Comparison of ENCODE assay signal across 8 cellular contexts in genomic region chr1:158203693-158204457, GRCh38. TPM values are rescaled to one million over a fixed set of nuclear protein-coding genes. Genes with fewer than 3 reads are reported as not detected.
DNase-seq lines count a peak whose midpoint lies in the region; ATAC-seq and TF ChIP-seq lines count a peak whose summit lies in the region.

No MANE protein-coding gene starts in this region.

- no peaks in the 10 kb centered on the region for H4K20me1 ChIP-seq in OCI-LY3 (ENCODE audit: insufficient read depth, low read length)

- DNase-seq in AG04449 (ENCODE audit: low read depth, low spot score) (peak; percentile 14), cerebellum (ENCODE audit: low spot score) (peak; percentile 15), lung microvascular endothelial cell (ENCODE audit: low read depth in 2 of 2) (peak; percentile 72 to 84), aorta (no peak)

- peak; percentile 54 for TF ChIP-seq CTCF in AG04449 (IDR thresholded peaks at IDR 0.05; ENCODE audit: insufficient read depth, low read length, missing control alignments)
- TF ChIP-seq CTCF in OCI-LY3 (IDR thresholded peaks at IDR 0.05; ENCODE audit: low read depth, low read length), result peak; percentile 98

- peak; percentile 73 for ATAC-seq in HG03378 (IDR thresholded peaks at IDR 0.05; ENCODE audit: unreplicated experiment)
- ATAC-seq in aorta (ENCODE audit: low FRiP score), result peak; percentile 83
- no peak for ATAC-seq in HG02571 (IDR thresholded peaks at IDR 0.05; ENCODE audit: unreplicated experiment)

- H3K36me3 ChIP-seq in ES-I3 (ENCODE audit: insufficient read depth, low read length) (no peaks in the 10 kb centered on the region), OCI-LY3 (replicated peaks; ENCODE audit: low read depth, low read length) (no peaks in the 10 kb centered on the region), aorta (ENCODE audit: control insufficient read depth in 1 of 2, insufficient read depth in 2 of 2, low read length in 1 of 2) (no peaks in the 10 kb centered on the region)

- intact Hi-C loops in aorta (cut with DNase I), result loop anchor here (5.0 to 10.0 kb wide), 4 partner anchors 323 to 871 kb away; partner anchors contain the start of gene AIM2 (in 1 of the 2)

- no peak overlapping the region for H3K4me3 ChIP-seq in AG04449 (ENCODE audit: low read depth, low read length)
- H3K4me3 ChIP-seq in OCI-LY3 (ENCODE audit: low read length), result peak overlapping the region; percentile 72
- no peak overlapping the region for H3K4me3 ChIP-seq in aorta (ENCODE audit: low read length in 2 of 2)

- H3K27me3 ChIP-seq in OCI-LY3 (ENCODE audit: low read depth, low read length), result no peaks in the 10 kb centered on the region
- H3K27me3 ChIP-seq in aorta (ENCODE audit: control insufficient read depth in 1 of 2, insufficient read depth in 2 of 2, low read length in 1 of 2), result no peaks in the 10 kb centered on the region

- H3K79me2 ChIP-seq in OCI-LY3 (ENCODE audit: low read length), result no peaks in the 10 kb centered on the region

- POLR2A ChIA-PET in AG04449 (lab: Yijun Ruan, JAX), result no interaction called here

- 9 to 13% methylated on average over 7 of the region's 7 CpGs for WGBS in aorta, 2 donors

- H2AFZ ChIP-seq in OCI-LY3 (ENCODE audit: low read depth, low read length), result peak overlapping the region; percentile 77

- H3K27ac ChIP-seq in OCI-LY3 (ENCODE audit: low read length) (no peak overlapping the region), aorta (ENCODE audit: low read depth in 1 of 2, low read length in 2 of 2) (no peak overlapping the region)

- H3K4me2 ChIP-seq in OCI-LY3 (ENCODE audit: low read length), result peak overlapping the region; percentile 80

- H3K4me1 ChIP-seq in ES-I3 (ENCODE audit: insufficient read depth, low read length), result peaks cover 3% of the 10 kb centered on the region; the same call in 1 of the 2 replicates
- H3K4me1 ChIP-seq in OCI-LY3 (ENCODE audit: low read length), result peaks cover 11% of the 10 kb centered on the region
- H3K4me1 ChIP-seq in aorta (ENCODE audit: control insufficient read depth in 1 of 2, insufficient read depth in 2 of 2, low read length in 2 of 2), result peaks cover 0 to 3% of the 10 kb centered on the region in 2 donors

- H3K9me3 ChIP-seq in ES-I3 (ENCODE audit: control insufficient read depth, insufficient read depth, low read length) (no peaks in the 10 kb centered on the region), OCI-LY3 (ENCODE audit: insufficient read depth, low read length) (no peaks in the 10 kb centered on the region), aorta (ENCODE audit: control insufficient read depth, low read length) (no peaks in the 10 kb centered on the region)

- peak overlapping the region; percentile 33; the same call in 1 of the 2 replicates for H3K9ac ChIP-seq in ES-I3 (ENCODE audit: low read depth, low read length)
- H3K9ac ChIP-seq in OCI-LY3 (ENCODE audit: low read length), result peak overlapping the region; percentile 25; the same call in 1 of the 2 replicates

- CTCF ChIA-PET in AG04449 (lab: Yijun Ruan, JAX), result interaction anchor here (0.7 to 5.2 kb wide), 29 partner anchors 8 to 885 kb away, joined by 3 to 80 read pairs (median 4); partner anchors contain the start of genes AIM2 and CD1D

RNA-seq across cellular contexts. Expression of gene CD1D, which starts 23.2 kb away (rescaled TPM):
- total RNA-seq in cerebellum (0.09 TPM), lung microvascular endothelial cell (under 0.01 TPM in 2 replicates), aorta (1 to 10 TPM; 2.0 to 3.3 TPM)
- polyA plus RNA-seq in aorta, result under 1 TPM; 0.59 to 0.63 TPM

RNA-seq across cellular contexts. Expression of gene CD1A, which starts 50.3 kb away (rescaled TPM):
- not detected for total RNA-seq in cerebellum
- not detected in 2 replicates for total RNA-seq in lung microvascular endothelial cell
- total RNA-seq in aorta, result not detected
- under 1 TPM in 1 of 2 donors, not detected in 1; 0.20 TPM for polyA plus RNA-seq in aorta

Comparison
In these comparisons a context has a peak if more than half of its experiments do, and no peak if none do; other contexts are left out.
1. DNase-seq: peak in AG04449 (single experiment), cerebellum (single experiment) and lung microvascular endothelial cell (2 of 2); none in aorta (0 of 2).